In genomic region chr14:103260629-103261124, GRCh38 we compare ENCODE assay signal across 8 cellular contexts.
A peak's percentile ranks its signal among the peaks of the same experiment; 100 is the strongest.
DNase-seq lines count a peak whose midpoint lies in the region; FAIRE-seq and TF ChIP-seq lines count a peak whose summit lies in the region.

No MANE protein-coding gene starts in this region.

- H3K4me3 Mint-ChIP-seq in endothelial cell (ENCODE audit: unreplicated experiment): no peak overlapping the region

- H3K36me3 ChIP-seq in esophagus squamous epithelium: no peaks in the 10 kb centered on the region
- H3K36me3 ChIP-seq in ovary: no peaks in the 10 kb centered on the region

- FAIRE-seq in frontal cortex (lab: Jason Lieb, UNC): no peak

- no peaks in the 10 kb centered on the region for H3K36me3 Mint-ChIP-seq in endothelial cell (ENCODE audit: low read depth, unreplicated experiment)

- WGBS in esophagus squamous epithelium, 2 donors: 1 to 4% methylated on average over 2 to 9 of the region's 9 CpGs
- WGBS in ovary, 3 donors: 0 to 1% (median 1%) methylated on average over 9 of the region's 9 CpGs

- H3K9me3 Mint-ChIP-seq in endothelial cell (ENCODE audit: unreplicated experiment): no peaks in the 10 kb centered on the region

- no peak for TF ChIP-seq CTCF in esophagus squamous epithelium (IDR thresholded peaks at IDR 0.05)
- no peak for TF ChIP-seq CTCF in ovary (IDR thresholded peaks at IDR 0.05)
- TF ChIP-seq CTCF in endothelial cell (IDR thresholded peaks at IDR 0.05; ENCODE audit: unreplicated experiment): no peak

- H3K4me1 Mint-ChIP-seq in endothelial cell (ENCODE audit: unreplicated experiment): peaks cover 10% of the 10 kb centered on the region

- DNase-seq in NCI-H1417 (lab: John Stamatoyannopoulos, UW) (peak; percentile 32 to 70 (median 45)), NCI-H1417 treated with DMSO at 0.1 percent for 48 hours (lab: John Stamatoyannopoulos, UW) (no peak), NCI-H774 (lab: John Stamatoyannopoulos, UW) (peak; percentile 4), esophagus squamous epithelium (lab: John Stamatoyannopoulos, UW) (no peak), ovary (peak; percentile 38 to 49 (median 45)), frontal cortex (ENCODE audit: low spot score in 2 of 2) (no peak), endothelial cell (ENCODE audit: low spot score) (no peak)
- DNase-seq in activated effector memory CD4-positive, alpha-beta T cell treated with anti-CD3 and anti-CD28 coated beads, Interleukin-2, amount 50 U/mL, for 16 hours: no peak

- no peak overlapping the region for H3K27ac Mint-ChIP-seq in endothelial cell (ENCODE audit: unreplicated experiment)

- H3K4me3 ChIP-seq in esophagus squamous epithelium (peak overlapping the region; percentile 40 to 65 (median 48)), ovary (peak overlapping the region; percentile 46)

- intact Hi-C loops in esophagus squamous epithelium (cut with DNase I) (no loop called here), ovary (cut with DNase I) (no loop called here)

- H3K9me3 ChIP-seq in esophagus squamous epithelium: peaks cover 0 to 7% (median 0%) of the 10 kb centered on the region in 3 donors
- H3K9me3 ChIP-seq in ovary: no peaks in the 10 kb centered on the region

- no peaks in the 10 kb centered on the region for H3K27me3 Mint-ChIP-seq in endothelial cell (ENCODE audit: unreplicated experiment)

- TF ChIP-seq EP300 in ovary (IDR thresholded peaks at IDR 0.05): no peak

- peak overlapping the region; percentile 39 to 79 (median 70) for H3K27ac ChIP-seq in esophagus squamous epithelium
- H3K27ac ChIP-seq in ovary: peak overlapping the region in 1 of 2 donors; percentile 22

- H3K27me3 ChIP-seq in esophagus squamous epithelium (peaks cover 0 to 4% (median 0%) of the 10 kb centered on the region in 4 donors), ovary (no peaks in the 10 kb centered on the region)

- H3K4me1 ChIP-seq in esophagus squamous epithelium (peaks cover 0 to 15% (median 5%) of the 10 kb centered on the region in 3 donors), ovary (ENCODE audit: insufficient read depth) (no peaks in the 10 kb centered on the region)

- TF ChIP-seq POLR2A in esophagus squamous epithelium (IDR thresholded peaks at IDR 0.05): no peak
- TF ChIP-seq POLR2A in ovary (IDR thresholded peaks at IDR 0.05): no peak

Comparison
In these comparisons a context has a peak if more than half of its experiments do, and no peak if none do; other contexts are left out.
1. DNase-seq: peak in NCI-H1417 (3 of 3), NCI-H774 (single experiment) and ovary (5 of 5); none in NCI-H1417 treated with DMSO at 0.1 percent for 48 hours (single experiment), esophagus squamous epithelium (single experiment), activated effector memory CD4-positive, alpha-beta T cell treated with anti-CD3 and anti-CD28 coated beads, Interleukin-2, amount 50 U/mL, for 16 hours (single experiment), frontal cortex (0 of 2) and endothelial cell (single experiment).